1 cellular context compared by ENCODE assay signal in the genomic region with DNA sequence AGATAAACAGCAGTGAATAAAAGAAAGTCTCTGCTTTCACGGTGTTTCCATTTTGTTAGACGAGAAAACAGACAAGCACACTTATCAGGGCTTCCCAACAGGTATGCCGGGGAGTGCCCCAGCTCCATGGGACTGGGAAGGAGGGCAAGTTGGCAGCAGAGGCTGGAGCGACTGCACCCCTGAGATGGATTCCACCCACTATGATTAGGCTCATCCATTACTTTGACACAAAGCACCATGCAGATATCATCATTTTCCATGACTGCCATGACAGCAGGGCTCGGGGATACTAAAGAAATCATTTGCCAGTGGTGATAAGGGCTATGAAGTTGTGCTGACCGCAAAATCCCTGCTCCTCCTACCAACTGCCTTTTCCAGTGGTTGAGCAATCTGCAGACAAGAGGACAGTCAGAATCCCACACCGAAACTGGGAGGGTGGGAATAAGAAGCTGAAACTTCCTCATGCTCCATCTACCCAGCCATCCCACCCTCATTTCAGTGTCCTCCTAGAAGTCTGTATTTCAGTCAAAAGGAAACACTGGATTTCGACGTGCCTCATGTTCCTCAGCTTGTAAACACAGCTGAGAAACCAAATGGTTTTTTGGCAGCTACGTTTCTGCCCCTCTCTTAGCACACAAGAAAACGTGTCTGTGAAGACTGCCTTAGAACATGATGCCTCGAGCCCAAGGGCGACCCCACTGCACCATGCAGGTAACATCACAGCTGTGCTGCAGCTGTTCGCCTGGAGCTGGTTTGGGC.
TF ChIP-seq lines count a peak whose summit lies in the region.

No MANE protein-coding gene starts in this region.

TF ChIP-seq in H1, 55 proteins besides CTCF, POLR2A, EP300 and RAD21:
- TF ChIP-seq POU5F1 (IDR thresholded peaks at IDR 0.05; ENCODE audit: low read depth, low read length) (no peak), RNF2 (IDR thresholded peaks at IDR 0.05; ENCODE audit: borderline replicate concordance, low read depth, low read length, missing control alignments, poor library complexity, severe bottlenecking) (no peak), FOSL1 (IDR thresholded peaks at IDR 0.05; ENCODE audit: insufficient read depth, low read depth, low read length) (no peak), BCL11A (IDR thresholded peaks at IDR 0.05; ENCODE audit: low read depth in 2 of 2, low read length in 2 of 2) (no peak), TBP (IDR thresholded peaks at IDR 0.05; ENCODE audit: low read depth, low read length) (no peak), EGR1 (IDR thresholded peaks at IDR 0.05; ENCODE audit: borderline replicate concordance, low read depth, low read length) (no peak), KDM5A (IDR thresholded peaks at IDR 0.05; ENCODE audit: low read length) (no peak)
- TF ChIP-seq, protein P1, sequence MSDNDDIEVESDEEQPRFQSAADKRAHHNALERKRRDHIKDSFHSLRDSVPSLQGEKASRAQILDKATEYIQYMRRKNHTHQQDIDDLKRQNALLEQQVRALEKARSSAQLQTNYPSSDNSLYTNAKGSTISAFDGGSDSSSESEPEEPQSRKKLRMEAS (IDR thresholded peaks at IDR 0.05), result no peak
- TF ChIP-seq, protein P2, sequence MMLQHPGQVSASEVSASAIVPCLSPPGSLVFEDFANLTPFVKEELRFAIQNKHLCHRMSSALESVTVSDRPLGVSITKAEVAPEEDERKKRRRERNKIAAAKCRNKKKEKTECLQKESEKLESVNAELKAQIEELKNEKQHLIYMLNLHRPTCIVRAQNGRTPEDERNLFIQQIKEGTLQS (IDR thresholded peaks at IDR 0.05; ENCODE audit: insufficient read depth, low read depth, low read length), result no peak
